Comparison of ENCODE assay signal across 9 cellular contexts in the genomic region with DNA sequence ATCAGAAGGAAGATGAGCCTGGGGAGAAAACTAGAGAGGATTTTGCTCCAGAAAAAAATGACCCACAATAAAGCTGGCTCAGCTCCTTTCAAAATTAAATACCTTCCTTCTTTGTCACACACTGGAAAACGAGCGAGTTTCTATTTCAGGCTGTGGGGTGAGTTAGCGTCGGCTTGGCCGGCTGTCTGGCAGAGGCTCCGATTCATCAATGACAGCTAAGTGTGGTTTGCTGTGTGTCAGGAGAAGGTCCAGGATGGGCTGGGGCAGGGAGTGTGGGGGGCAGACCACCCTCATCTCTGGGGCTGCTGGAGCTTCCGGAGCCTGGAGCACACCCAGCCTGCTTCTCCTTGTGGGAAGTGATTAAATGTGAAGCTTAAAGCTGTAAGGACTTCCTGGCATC.
DNase-seq lines count a peak whose midpoint lies in the region; ATAC-seq and TF ChIP-seq lines count a peak whose summit lies in the region.
"Had no signal": no experiment of that assay in that cellular context is flagged by ENCODE, and none has a peak within 500 bp of the region (broad histone marks: within the 10 kb centered on the region; RNA-seq: fewer than 3 reads in every experiment).

No MANE protein-coding gene starts in this region.

- CTCF ChIA-PET in activated naive CD4-positive, alpha-beta T cell treated with anti-CD3 and anti-CD28 coated beads for 36 hours (lab: Charles Lee): no interaction called here

- H3K4me3 ChIP-seq in breast epithelium (peak overlapping the region; percentile 21 to 53 (median 35)), right lobe of liver (no peak overlapping the region), upper lobe of right lung (peak overlapping the region; percentile 41)

- no peaks in the 10 kb centered on the region for H3K36me3 Mint-ChIP-seq in activated naive CD4-positive, alpha-beta T cell treated with anti-CD3 and anti-CD28 coated beads for 36 hours (ENCODE audit: low read depth)

- ATAC-seq in right lobe of liver: peak; percentile 57 to 76 (median 69)
- ATAC-seq in upper lobe of right lung: peak; percentile 73
- no peak for ATAC-seq in HG02763 (IDR thresholded peaks at IDR 0.05; ENCODE audit: unreplicated experiment)

- H3K9me3 Mint-ChIP-seq in activated naive CD4-positive, alpha-beta T cell treated with anti-CD3 and anti-CD28 coated beads for 36 hours: peaks cover 5% of the 10 kb centered on the region

- H3K27ac ChIP-seq in breast epithelium (peak overlapping the region; percentile 75 to 85), right lobe of liver (peak overlapping the region in 2 of 3 donors; percentile 14 to 60), upper lobe of right lung (peak overlapping the region; percentile 72)

- H3K9me3 ChIP-seq in breast epithelium (no peaks in the 10 kb centered on the region), right lobe of liver (no peaks in the 10 kb centered on the region), upper lobe of right lung (no peaks in the 10 kb centered on the region)

- intact Hi-C loops in breast epithelium (cut with DNase I; ENCODE audit: low total_unique reads) (no loop called here), right lobe of liver (cut with DNase I) (no loop called here), upper lobe of right lung (cut with DNase I) (no loop called here)
- intact Hi-C loops in activated naive CD4-positive, alpha-beta T cell treated with anti-CD3 and anti-CD28 coated beads for 36 hours (cut with micrococcal nuclease): no loop called here

- H3K27ac Mint-ChIP-seq in activated naive CD4-positive, alpha-beta T cell treated with anti-CD3 and anti-CD28 coated beads for 36 hours: no peak overlapping the region

- 14% methylated on average over 1 of the region's 7 CpGs for WGBS in right lobe of liver (ENCODE audit: insufficient coverage, low coverage, low lambda C conversion rate, missing lambda C conversion rate)

- H3K27me3 ChIP-seq in breast epithelium (no peaks in the 10 kb centered on the region), right lobe of liver (no peaks in the 10 kb centered on the region), upper lobe of right lung (no peaks in the 10 kb centered on the region)

- H3K4me1 Mint-ChIP-seq in activated naive CD4-positive, alpha-beta T cell treated with anti-CD3 and anti-CD28 coated beads for 36 hours (ENCODE audit: low read depth): peaks cover 2% of the 10 kb centered on the region

- peaks cover 15% of the 10 kb centered on the region for H3K27me3 Mint-ChIP-seq in activated naive CD4-positive, alpha-beta T cell treated with anti-CD3 and anti-CD28 coated beads for 36 hours (ENCODE audit: low read depth)

- TF ChIP-seq POLR2A in breast epithelium (IDR thresholded peaks at IDR 0.05) (no peak), right lobe of liver (IDR thresholded peaks at IDR 0.05) (no peak)

- no peak for TF ChIP-seq CTCF in breast epithelium (IDR thresholded peaks at IDR 0.05)
- TF ChIP-seq CTCF in right lobe of liver (IDR thresholded peaks at IDR 0.05): no peak
- no peak for TF ChIP-seq CTCF in upper lobe of right lung (IDR thresholded peaks at IDR 0.05)

- no peaks in the 10 kb centered on the region for H3K36me3 ChIP-seq in breast epithelium
- no peaks in the 10 kb centered on the region for H3K36me3 ChIP-seq in right lobe of liver
- no peaks in the 10 kb centered on the region for H3K36me3 ChIP-seq in upper lobe of right lung

- DNase-seq in SIG-M5 treated with dmso at 0.1 percent for 504 hours (lab: John Stamatoyannopoulos, UW; ENCODE audit: unreplicated experiment): peak; percentile 51
- DNase-seq in SIG-M5 (lab: John Stamatoyannopoulos, UW): no peak
- peak in 1 of 2 donors; percentile 74 for DNase-seq in breast epithelium (ENCODE audit: low spot score in 2 of 2)
- peak in 1 of 3 donors; percentile 42 for DNase-seq in right lobe of liver
- peak; percentile 71 for DNase-seq in upper lobe of right lung
- no peak for DNase-seq in T-helper 1 cell
- DNase-seq in activated naive CD4-positive, alpha-beta T cell treated with anti-CD3 and anti-CD28 coated beads for 36 hours: no peak
- DNase-seq: NCI-H146 had no signal

- peaks cover 10 to 11% of the 10 kb centered on the region in 2 donors for H3K4me1 ChIP-seq in breast epithelium
- no peaks in the 10 kb centered on the region for H3K4me1 ChIP-seq in right lobe of liver
- peaks cover 24% of the 10 kb centered on the region for H3K4me1 ChIP-seq in upper lobe of right lung

- H3K4me3 Mint-ChIP-seq in activated naive CD4-positive, alpha-beta T cell treated with anti-CD3 and anti-CD28 coated beads for 36 hours: no peak overlapping the region

Comparison
In these comparisons a context has a peak if more than half of its experiments do, and no peak if none do; other contexts are left out.
1. DNase-seq: peak in SIG-M5 treated with dmso at 0.1 percent for 504 hours (single experiment) and upper lobe of right lung (single experiment); none in SIG-M5 (single experiment), T-helper 1 cell (0 of 5) and activated naive CD4-positive, alpha-beta T cell treated with anti-CD3 and anti-CD28 coated beads for 36 hours (single experiment).
2. H3K4me3 ChIP-seq: peak in breast epithelium (3 of 3) and upper lobe of right lung (single experiment); none in right lobe of liver (0 of 3).
3. Peak in every context shown above with its lines, with median percentiles within 50 percentile points of each other: H3K27ac ChIP-seq.